Comparison of ENCODE assay signal across 1 cellular context in genomic region chr2:181223239-181223638, GRCh38.
TF ChIP-seq lines count a peak whose summit lies in the region.

No MANE protein-coding gene starts in this region.

TF ChIP-seq in GM23338, 12 proteins besides CTCF, POLR2A, EP300 and RAD21 (continued from another document):
- TF ChIP-seq NANOG (IDR thresholded peaks at IDR 0.05; ENCODE audit: borderline replicate concordance) (no peak), CREB1 (CRISPR knock-in tag; IDR thresholded peaks at IDR 0.05; ENCODE audit: low read depth) (no peak)
- TF ChIP-seq, protein P1, sequence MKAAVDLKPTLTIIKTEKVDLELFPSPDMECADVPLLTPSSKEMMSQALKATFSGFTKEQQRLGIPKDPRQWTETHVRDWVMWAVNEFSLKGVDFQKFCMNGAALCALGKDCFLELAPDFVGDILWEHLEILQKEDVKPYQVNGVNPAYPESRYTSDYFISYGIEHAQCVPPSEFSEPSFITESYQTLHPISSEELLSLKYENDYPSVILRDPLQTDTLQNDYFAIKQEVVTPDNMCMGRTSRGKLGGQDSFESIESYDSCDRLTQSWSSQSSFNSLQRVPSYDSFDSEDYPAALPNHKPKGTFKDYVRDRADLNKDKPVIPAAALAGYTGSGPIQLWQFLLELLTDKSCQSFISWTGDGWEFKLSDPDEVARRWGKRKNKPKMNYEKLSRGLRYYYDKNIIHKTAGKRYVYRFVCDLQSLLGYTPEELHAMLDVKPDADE (IDR thresholded peaks at IDR 0.05): no peak
- TF ChIP-seq, protein P2, sequence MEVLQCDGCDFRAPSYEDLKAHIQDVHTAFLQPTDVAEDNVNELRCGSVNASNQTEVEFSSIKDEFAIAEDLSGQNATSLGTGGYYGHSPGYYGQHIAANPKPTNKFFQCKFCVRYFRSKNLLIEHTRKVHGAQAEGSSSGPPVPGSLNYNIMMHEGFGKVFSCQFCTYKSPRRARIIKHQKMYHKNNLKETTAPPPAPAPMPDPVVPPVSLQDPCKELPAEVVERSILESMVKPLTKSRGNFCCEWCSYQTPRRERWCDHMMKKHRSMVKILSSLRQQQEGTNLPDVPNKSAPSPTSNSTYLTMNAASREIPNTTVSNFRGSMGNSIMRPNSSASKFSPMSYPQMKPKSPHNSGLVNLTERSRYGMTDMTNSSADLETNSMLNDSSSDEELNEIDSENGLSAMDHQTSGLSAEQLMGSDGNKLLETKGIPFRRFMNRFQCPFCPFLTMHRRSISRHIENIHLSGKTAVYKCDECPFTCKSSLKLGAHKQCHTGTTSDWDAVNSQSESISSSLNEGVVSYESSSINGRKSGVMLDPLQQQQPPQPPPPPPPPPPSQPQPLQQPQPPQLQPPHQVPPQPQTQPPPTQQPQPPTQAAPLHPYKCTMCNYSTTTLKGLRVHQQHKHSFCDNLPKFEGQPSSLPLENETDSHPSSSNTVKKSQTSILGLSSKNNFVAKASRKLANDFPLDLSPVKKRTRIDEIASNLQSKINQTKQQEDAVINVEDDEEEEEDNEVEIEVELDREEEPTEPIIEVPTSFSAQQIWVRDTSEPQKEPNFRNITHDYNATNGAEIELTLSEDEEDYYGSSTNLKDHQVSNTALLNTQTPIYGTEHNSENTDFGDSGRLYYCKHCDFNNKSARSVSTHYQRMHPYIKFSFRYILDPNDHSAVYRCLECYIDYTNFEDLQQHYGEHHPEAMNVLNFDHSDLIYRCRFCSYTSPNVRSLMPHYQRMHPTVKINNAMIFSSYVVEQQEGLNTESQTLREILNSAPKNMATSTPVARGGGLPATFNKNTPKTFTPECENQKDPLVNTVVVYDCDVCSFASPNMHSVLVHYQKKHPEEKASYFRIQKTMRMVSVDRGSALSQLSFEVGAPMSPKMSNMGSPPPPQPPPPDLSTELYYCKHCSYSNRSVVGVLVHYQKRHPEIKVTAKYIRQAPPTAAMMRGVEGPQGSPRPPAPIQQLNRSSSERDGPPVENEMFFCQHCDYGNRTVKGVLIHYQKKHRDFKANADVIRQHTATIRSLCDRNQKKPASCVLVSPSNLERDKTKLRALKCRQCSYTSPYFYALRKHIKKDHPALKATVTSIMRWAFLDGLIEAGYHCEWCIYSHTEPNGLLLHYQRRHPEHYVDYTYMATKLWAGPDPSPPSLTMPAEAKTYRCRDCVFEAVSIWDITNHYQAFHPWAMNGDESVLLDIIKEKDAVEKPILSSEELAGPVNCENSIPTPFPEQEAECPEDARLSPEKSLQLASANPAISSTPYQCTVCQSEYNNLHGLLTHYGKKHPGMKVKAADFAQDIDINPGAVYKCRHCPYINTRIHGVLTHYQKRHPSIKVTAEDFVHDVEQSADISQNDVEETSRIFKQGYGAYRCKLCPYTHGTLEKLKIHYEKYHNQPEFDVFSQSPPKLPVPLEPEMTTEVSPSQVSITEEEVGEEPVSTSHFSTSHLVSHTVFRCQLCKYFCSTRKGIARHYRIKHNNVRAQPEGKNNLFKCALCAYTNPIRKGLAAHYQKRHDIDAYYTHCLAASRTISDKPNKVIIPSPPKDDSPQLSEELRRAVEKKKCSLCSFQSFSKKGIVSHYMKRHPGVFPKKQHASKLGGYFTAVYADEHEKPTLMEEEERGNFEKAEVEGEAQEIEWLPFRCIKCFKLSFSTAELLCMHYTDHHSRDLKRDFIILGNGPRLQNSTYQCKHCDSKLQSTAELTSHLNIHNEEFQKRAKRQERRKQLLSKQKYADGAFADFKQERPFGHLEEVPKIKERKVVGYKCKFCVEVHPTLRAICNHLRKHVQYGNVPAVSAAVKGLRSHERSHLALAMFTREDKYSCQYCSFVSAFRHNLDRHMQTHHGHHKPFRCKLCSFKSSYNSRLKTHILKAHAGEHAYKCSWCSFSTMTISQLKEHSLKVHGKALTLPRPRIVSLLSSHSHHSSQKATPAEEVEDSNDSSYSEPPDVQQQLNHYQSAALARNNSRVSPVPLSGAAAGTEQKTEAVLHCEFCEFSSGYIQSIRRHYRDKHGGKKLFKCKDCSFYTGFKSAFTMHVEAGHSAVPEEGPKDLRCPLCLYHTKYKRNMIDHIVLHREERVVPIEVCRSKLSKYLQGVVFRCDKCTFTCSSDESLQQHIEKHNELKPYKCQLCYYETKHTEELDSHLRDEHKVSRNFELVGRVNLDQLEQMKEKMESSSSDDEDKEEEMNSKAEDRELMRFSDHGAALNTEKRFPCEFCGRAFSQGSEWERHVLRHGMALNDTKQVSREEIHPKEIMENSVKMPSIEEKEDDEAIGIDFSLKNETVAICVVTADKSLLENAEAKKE (CRISPR knock-in tag; IDR thresholded peaks at IDR 0.05): no peak
